ENCODE assay signal across 1 cellular context in genomic region chrX:107537815-107538214, GRCh38.
TF ChIP-seq lines count a peak whose summit lies in the region.

No MANE protein-coding gene starts in this region.

TF ChIP-seq in GM12878, 131 proteins besides CTCF, POLR2A, EP300 and RAD21 (continued from another document):
- TF ChIP-seq PRDM15 (CRISPR knock-in tag; IDR thresholded peaks at IDR 0.05): no peak
- TF ChIP-seq SREBF2 (IDR thresholded peaks at IDR 0.05; ENCODE audit: low read length): no peak
- TF ChIP-seq ATF7 (IDR thresholded peaks at IDR 0.05; ENCODE audit: low read depth): no peak
- TF ChIP-seq NFYA (IDR thresholded peaks at IDR 0.05; ENCODE audit: borderline replicate concordance, low read depth, low read length): no peak
- TF ChIP-seq ZNF217 (IDR thresholded peaks at IDR 0.05): no peak
- TF ChIP-seq BACH1 (IDR thresholded peaks at IDR 0.05; ENCODE audit: borderline replicate concordance): no peak
- no peak for TF ChIP-seq WRNIP1 (IDR thresholded peaks at IDR 0.05; ENCODE audit: borderline replicate concordance, low read depth, low read length)
- TF ChIP-seq SMAD5 (IDR thresholded peaks at IDR 0.05; ENCODE audit: low read depth): no peak
- no peak for TF ChIP-seq ZSCAN29 (IDR thresholded peaks at IDR 0.05)
- no peak for TF ChIP-seq RBBP5 (conservative IDR thresholded peaks at IDR 0.05)
- TF ChIP-seq ZZZ3 (IDR thresholded peaks at IDR 0.05; ENCODE audit: control insufficient read depth, insufficient read length, low read depth): no peak
- TF ChIP-seq BCLAF1 (IDR thresholded peaks at IDR 0.05): no peak
- no peak for TF ChIP-seq CREM (IDR thresholded peaks at IDR 0.05; ENCODE audit: low read depth)
- no peak for TF ChIP-seq GATAD2B (conservative IDR thresholded peaks at IDR 0.05; ENCODE audit: low read depth)
- TF ChIP-seq HCFC1 (IDR thresholded peaks at IDR 0.05; ENCODE audit: low read length): no peak
TF ChIP-seq in GM12878: peak in this region for 0.
